In the genomic region with DNA sequence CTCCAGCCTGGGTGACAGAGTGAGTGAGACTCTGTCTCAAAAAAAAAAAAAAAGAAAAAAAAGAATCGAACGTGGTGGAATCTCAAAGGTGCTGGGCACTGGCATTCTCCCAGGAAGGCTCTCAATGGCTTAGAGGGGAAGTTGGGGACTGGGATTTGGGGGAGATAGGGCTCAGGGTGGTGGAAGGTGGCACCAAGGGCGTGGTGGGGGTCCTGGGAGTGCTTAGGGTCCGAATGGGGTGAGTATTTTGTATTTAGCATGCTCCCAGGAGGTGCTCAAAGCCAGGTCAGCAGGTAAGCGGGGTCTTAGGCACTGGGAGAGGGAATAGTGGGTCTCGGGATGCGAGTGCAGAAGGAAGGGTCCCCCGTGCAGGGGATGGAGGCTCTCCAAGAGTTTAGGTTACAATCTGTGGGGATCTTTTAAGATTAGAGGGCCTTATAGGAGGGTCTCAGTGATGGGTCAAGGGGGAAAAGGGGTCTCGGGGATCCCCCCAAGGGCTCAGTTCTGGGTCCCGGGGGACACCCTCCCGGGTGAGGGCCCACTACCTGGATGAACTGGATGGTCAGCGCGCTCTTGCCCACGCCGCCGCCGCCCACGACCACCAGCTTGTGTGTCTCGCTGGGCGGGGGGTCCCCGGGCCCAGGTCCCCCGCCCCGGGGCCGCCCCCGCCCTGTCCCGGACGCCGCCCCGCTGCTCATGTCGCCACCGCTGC, we compare ENCODE assay signal across 8 cellular contexts. TPM values are rescaled to one million over a fixed set of nuclear protein-coding genes. Genes with fewer than 3 reads are reported as not detected.
DNase-seq lines count a peak whose midpoint lies in the region; ATAC-seq, FAIRE-seq and TF ChIP-seq lines count a peak whose summit lies in the region.

No MANE protein-coding gene starts in this region.

- peak overlapping the region; percentile 64 to 88 for H3K9ac ChIP-seq in kidney (ENCODE audit: low read length in 2 of 2)
- H3K9ac ChIP-seq in subcutaneous abdominal adipose tissue (ENCODE audit: low read length in 5 of 5): peak overlapping the region in 4 of 5 donors; percentile 77 to 93 (median 86)

- no peak for TF ChIP-seq CTCF in kidney (IDR thresholded peaks at IDR 0.05; ENCODE audit: borderline replicate concordance, extremely low read depth, insufficient read depth)

- peaks cover 47% of the 10 kb centered on the region for H3K4me1 Mint-ChIP-seq in activated naive CD8-positive, alpha-beta T cell (ENCODE audit: low read depth)

- H3K4me3 Mint-ChIP-seq in activated naive CD8-positive, alpha-beta T cell: peak overlapping the region; percentile 97

- H3K36me3 ChIP-seq in kidney (ENCODE audit: control insufficient read depth in 1 of 2, insufficient read depth in 2 of 2, low read length in 2 of 2) (no peaks in the 10 kb centered on the region), subcutaneous abdominal adipose tissue (ENCODE audit: control insufficient read depth in 5 of 5, insufficient read depth in 5 of 5, low read length in 5 of 5) (peaks cover 0 to 20% (median 17%) of the 10 kb centered on the region in 5 donors)

- H3K27ac ChIP-seq in kidney (ENCODE audit: low read depth in 2 of 2, low read length in 2 of 2) (peak overlapping the region; percentile 88), subcutaneous abdominal adipose tissue (ENCODE audit: low read depth, low read length) (peak overlapping the region; percentile 100)

- peak overlapping the region; percentile 28 for H3K27ac Mint-ChIP-seq in activated naive CD8-positive, alpha-beta T cell

- H3K9me3 Mint-ChIP-seq in activated naive CD8-positive, alpha-beta T cell (ENCODE audit: low read depth): no peaks in the 10 kb centered on the region

- no peaks in the 10 kb centered on the region for H3K36me3 Mint-ChIP-seq in activated naive CD8-positive, alpha-beta T cell

- intact Hi-C loops in kidney (cut with DNase I): no loop called here

- DNase-seq in NCI-H82 (lab: John Stamatoyannopoulos, UW) (peak; percentile 45), NCI-H82 treated with DMSO at 0.1 percent for 48 hours (lab: John Stamatoyannopoulos, UW; ENCODE audit: unreplicated experiment) (no peak), kidney (no peak), ecto neural progenitor cell (ENCODE audit: low spot score) (no peak), DMS153 treated with DMSO at 0.1 percent for 48 hours (lab: John Stamatoyannopoulos, UW; ENCODE audit: unreplicated experiment) (no peak)

- H3K4me1 ChIP-seq in kidney (ENCODE audit: control insufficient read depth in 1 of 2, insufficient read depth in 1 of 2, low read depth in 1 of 2, low read length in 2 of 2) (peaks cover 14 to 31% of the 10 kb centered on the region in 2 donors), subcutaneous abdominal adipose tissue (ENCODE audit: control insufficient read depth in 5 of 5, insufficient read depth in 5 of 5, low read length in 5 of 5) (peaks cover 17 to 69% (median 60%) of the 10 kb centered on the region in 5 donors)

- H3K9me3 ChIP-seq in kidney (ENCODE audit: control insufficient read depth in 1 of 2, low read length in 2 of 2) (no peaks in the 10 kb centered on the region), subcutaneous abdominal adipose tissue (ENCODE audit: control insufficient read depth in 5 of 5, low read length in 5 of 5) (no peaks in the 10 kb centered on the region)

- H3K4me3 ChIP-seq in kidney (ENCODE audit: low read length in 2 of 2) (peak overlapping the region; percentile 65 to 75), subcutaneous abdominal adipose tissue (ENCODE audit: low read depth in 1 of 5, low read length in 5 of 5) (peak overlapping the region; percentile 77 to 89 (median 85))

- ATAC-seq in GM19351 (IDR thresholded peaks at IDR 0.05; ENCODE audit: unreplicated experiment): no peak

- H3K27me3 ChIP-seq in subcutaneous abdominal adipose tissue (ENCODE audit: control insufficient read depth in 5 of 5, insufficient read depth in 4 of 5, low read length in 5 of 5): peaks cover 0 to 5% (median 0%) of the 10 kb centered on the region in 5 donors

- H3K27me3 Mint-ChIP-seq in activated naive CD8-positive, alpha-beta T cell: no peaks in the 10 kb centered on the region

- no peak for FAIRE-seq in kidney (lab: Jason Lieb, UNC)

RNA-seq across cellular contexts. Expression of gene RRAS, which starts 0.4 kb away (rescaled TPM):
- 92.3 TPM for total RNA-seq in kidney
- polyA plus RNA-seq in kidney (ENCODE audit: insufficient read depth, low read depth, low replicate concordance): 140 TPM

RNA-seq across cellular contexts. Expression of gene SCAF1, which starts 2.5 kb away (rescaled TPM):
- 69.0 TPM for total RNA-seq in kidney
- polyA plus RNA-seq in kidney (ENCODE audit: insufficient read depth, low read depth, low replicate concordance): 18.1 TPM

RNA-seq across cellular contexts. Expression of gene IRF3, which starts 26.1 kb away (rescaled TPM):
- total RNA-seq in kidney: 84.9 TPM
- 64.5 TPM for polyA plus RNA-seq in kidney (ENCODE audit: insufficient read depth, low read depth, low replicate concordance)

RNA-seq across cellular contexts. Expression of gene BCL2L12, which starts 26.2 kb away (rescaled TPM):
- total RNA-seq in kidney: 14.4 TPM
- 13.5 TPM for polyA plus RNA-seq in kidney (ENCODE audit: insufficient read depth, low read depth, low replicate concordance)

RNA-seq across cellular contexts. Expression of gene PRMT1, which starts 37.5 kb away (rescaled TPM):
- 119 TPM for total RNA-seq in kidney
- polyA plus RNA-seq in kidney (ENCODE audit: insufficient read depth, low read depth, low replicate concordance): 131 TPM
